ENCODE assay signal across 8 cellular contexts in the genomic region with DNA sequence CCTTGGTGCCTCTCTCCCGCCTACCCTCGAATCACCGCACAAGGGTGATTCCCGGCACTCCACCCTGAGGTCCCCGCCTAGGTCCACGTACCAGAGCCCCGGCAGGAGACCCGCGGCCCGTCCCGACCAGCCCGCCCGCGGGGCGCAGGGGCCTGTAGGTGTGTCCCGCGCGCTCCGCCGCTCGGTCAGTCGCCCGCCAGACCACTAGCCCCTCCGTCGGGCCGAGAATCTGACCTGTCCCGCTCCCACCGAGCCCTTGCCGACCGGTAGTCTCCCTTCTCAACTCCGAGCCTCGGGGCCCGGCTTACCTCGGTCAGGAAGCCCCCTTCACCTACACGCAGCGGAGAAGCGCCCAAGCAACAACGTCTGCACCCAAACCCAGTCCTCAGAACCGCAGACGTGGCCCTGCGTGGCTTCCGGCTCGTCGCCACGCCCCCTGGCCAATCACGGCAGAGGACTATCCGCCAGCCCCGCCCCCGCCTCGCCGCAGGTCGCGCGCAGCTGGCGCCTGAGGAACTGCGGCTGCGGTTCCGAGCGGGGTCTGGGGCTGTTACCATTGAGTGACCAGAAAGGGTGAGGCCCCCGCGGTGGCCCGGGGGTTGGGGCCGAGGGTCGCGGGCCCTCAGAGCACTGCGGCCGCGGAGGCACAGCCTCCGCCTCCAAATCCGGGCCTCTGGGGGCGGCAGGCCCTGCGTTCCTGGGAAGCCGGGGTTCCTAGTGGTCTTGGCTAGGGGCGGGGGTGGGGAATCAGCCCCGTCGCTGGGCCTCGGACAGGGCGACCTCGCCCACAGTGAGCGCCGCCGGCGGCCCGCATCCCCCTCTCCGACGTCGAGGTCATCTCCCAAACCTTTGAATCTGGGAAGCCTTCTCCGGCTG. TPM values are rescaled to one million over a fixed set of nuclear protein-coding genes. Genes with fewer than 3 reads are reported as not detected.
DNase-seq lines count a peak whose midpoint lies in the region; ATAC-seq and TF ChIP-seq lines count a peak whose summit lies in the region.

A gene with protein sequence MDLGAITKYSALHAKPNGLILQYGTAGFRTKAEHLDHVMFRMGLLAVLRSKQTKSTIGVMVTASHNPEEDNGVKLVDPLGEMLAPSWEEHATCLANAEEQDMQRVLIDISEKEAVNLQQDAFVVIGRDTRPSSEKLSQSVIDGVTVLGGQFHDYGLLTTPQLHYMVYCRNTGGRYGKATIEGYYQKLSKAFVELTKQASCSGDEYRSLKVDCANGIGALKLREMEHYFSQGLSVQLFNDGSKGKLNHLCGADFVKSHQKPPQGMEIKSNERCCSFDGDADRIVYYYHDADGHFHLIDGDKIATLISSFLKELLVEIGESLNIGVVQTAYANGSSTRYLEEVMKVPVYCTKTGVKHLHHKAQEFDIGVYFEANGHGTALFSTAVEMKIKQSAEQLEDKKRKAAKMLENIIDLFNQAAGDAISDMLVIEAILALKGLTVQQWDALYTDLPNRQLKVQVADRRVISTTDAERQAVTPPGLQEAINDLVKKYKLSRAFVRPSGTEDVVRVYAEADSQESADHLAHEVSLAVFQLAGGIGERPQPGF (minus strand): TSS at position 395 of the 876 bp plus-strand sequence. CDS start 2,253 bp downstream, outside the sequence.
A gene (plus strand): TSS at position 487 of the 876 bp plus-strand sequence. CDS start 1,095 bp downstream, outside the sequence.

- peak within 1 kb of the TSS; percentile 79 for H3K27ac ChIP-seq in DND-41 (ENCODE audit: low read length)
- H3K27ac ChIP-seq in naive thymus-derived CD4-positive, alpha-beta T cell (ENCODE audit: low read depth, low read length), result peak within 1 kb of the TSS; percentile 91

- peak within 1 kb of the TSS; percentile 74 to 88 for H3K4me3 ChIP-seq in DND-41 (ENCODE audit: low read depth in 1 of 2, low read length in 2 of 2)
- peak within 1 kb of the TSS; percentile 93 for H3K4me3 ChIP-seq in naive thymus-derived CD4-positive, alpha-beta T cell (ENCODE audit: low read length)

- peak within 1 kb of the TSS; percentile 93 for H3K4me2 ChIP-seq in DND-41 (ENCODE audit: insufficient read depth, low read length)

- TF ChIP-seq CTCF in DND-41 (IDR thresholded peaks at IDR 0.05; ENCODE audit: borderline replicate concordance, extremely low read depth, low read length, poor library complexity, severe bottlenecking), result no peak

- peak; percentile 90 for DNase-seq in DND-41
- peak; percentile 90 for DNase-seq in KBM-7
- peak; percentile 87 for DNase-seq in RKO (ENCODE audit: low spot score)
- DNase-seq in activated T-helper 1 cell treated with anti-CD3 and anti-CD28 coated beads, Interleukin-2, amount 50 U/mL, for 16 hours (ENCODE audit: low read depth in 1 of 2, low spot score in 1 of 2), result peak; percentile 71 to 84
- DNase-seq in fibroblast of gingiva (ENCODE audit: low read depth), result peak; percentile 85
- peak; percentile 84 to 90 (median 88) for DNase-seq in naive thymus-derived CD4-positive, alpha-beta T cell

- H3K36me3 ChIP-seq in DND-41 (ENCODE audit: insufficient read depth, low read length), result peaks cover 29% of the 10 kb centered on the region
- peaks cover 0 to 13% (median 0%) of the 10 kb centered on the region in 3 experiments for H3K36me3 ChIP-seq in naive thymus-derived CD4-positive, alpha-beta T cell (ENCODE audit: control insufficient read depth in 2 of 3, insufficient read depth in 3 of 3, low read length in 3 of 3)

- peaks cover 0 to 6% (median 0%) of the 10 kb centered on the region in 5 donors for H3K27me3 Mint-ChIP-seq in naive thymus-derived CD4-positive, alpha-beta T cell
- H3K27me3 Mint-ChIP-seq in stimulated activated memory B cell treated with anti-CD40 and anti-IgM and Interleukin-4, amounts not matched to agents 10 μg/mL and 1 μg/mL and 100 μg/mL, for 72 hours, result no peaks in the 10 kb centered on the region

- H3K9me3 ChIP-seq in DND-41 (ENCODE audit: insufficient read depth, low read length, severe bottlenecking), result no peaks in the 10 kb centered on the region
- no peaks in the 10 kb centered on the region for H3K9me3 ChIP-seq in naive thymus-derived CD4-positive, alpha-beta T cell (ENCODE audit: control insufficient read depth in 2 of 3, low read length in 3 of 3)

- peak within 1 kb of the TSS; percentile 86 for H3K9ac ChIP-seq in DND-41 (ENCODE audit: low read depth, low read length)

- intact Hi-C loops in naive thymus-derived CD4-positive, alpha-beta T cell (cut with micrococcal nuclease), result loop anchor here (1.0 to 10.0 kb wide), 11 partner anchors 18 to 1441 kb away; a partner anchor contains a TSS

- CTCF ChIA-PET in naive thymus-derived CD4-positive, alpha-beta T cell (lab: Charles Lee), result interaction anchor here (3.0 kb wide), 1 partner anchor 127 kb away, joined by 9 read pairs; a partner anchor contains a TSS

- no peaks in the 10 kb centered on the region for H3K9me3 Mint-ChIP-seq in naive thymus-derived CD4-positive, alpha-beta T cell
- H3K9me3 Mint-ChIP-seq in stimulated activated memory B cell treated with anti-CD40 and anti-IgM and Interleukin-4, amounts not matched to agents 10 μg/mL and 1 μg/mL and 100 μg/mL, for 72 hours, result no peaks in the 10 kb centered on the region

- H4K20me1 ChIP-seq in DND-41 (ENCODE audit: insufficient read depth, low read length), result no peaks in the 10 kb centered on the region

- peak within 1 kb of the TSS; percentile 92 to 99 (median 98) for H3K4me3 Mint-ChIP-seq in naive thymus-derived CD4-positive, alpha-beta T cell
- peak within 1 kb of the TSS; percentile 88 for H3K4me3 Mint-ChIP-seq in stimulated activated memory B cell treated with anti-CD40 and anti-IgM and Interleukin-4, amounts not matched to agents 10 μg/mL and 1 μg/mL and 100 μg/mL, for 72 hours

- peaks cover 34% of the 10 kb centered on the region for H3K4me1 ChIP-seq in DND-41 (ENCODE audit: insufficient read depth, low read length)
- peaks cover 5 to 12% of the 10 kb centered on the region in 2 donors for H3K4me1 ChIP-seq in naive thymus-derived CD4-positive, alpha-beta T cell (ENCODE audit: control insufficient read depth in 2 of 2, insufficient read depth in 2 of 2, low read length in 2 of 2)

- H3K79me2 ChIP-seq in DND-41 (ENCODE audit: insufficient read depth, low read length), result peaks cover 19% of the 10 kb centered on the region

- peaks cover 24 to 68% (median 63%) of the 10 kb centered on the region in 7 donors for H3K4me1 Mint-ChIP-seq in naive thymus-derived CD4-positive, alpha-beta T cell
- peaks cover 9% of the 10 kb centered on the region for H3K4me1 Mint-ChIP-seq in stimulated activated memory B cell treated with anti-CD40 and anti-IgM and Interleukin-4, amounts not matched to agents 10 μg/mL and 1 μg/mL and 100 μg/mL, for 72 hours

- POLR2A ChIA-PET in naive thymus-derived CD4-positive, alpha-beta T cell (lab: Charles Lee), result interaction anchor here (2.1 kb wide), 1 partner anchor 126 kb away, joined by 12 read pairs; a partner anchor contains a TSS

- H2AFZ ChIP-seq in DND-41 (ENCODE audit: low read depth, low read length), result peak within 1 kb of the TSS; percentile 92

- H3K36me3 Mint-ChIP-seq in naive thymus-derived CD4-positive, alpha-beta T cell, result peaks cover 0 to 20% (median 4%) of the 10 kb centered on the region in 5 donors
- peaks cover 6% of the 10 kb centered on the region for H3K36me3 Mint-ChIP-seq in stimulated activated memory B cell treated with anti-CD40 and anti-IgM and Interleukin-4, amounts not matched to agents 10 μg/mL and 1 μg/mL and 100 μg/mL, for 72 hours

- H3K27me3 ChIP-seq in DND-41 (ENCODE audit: insufficient read depth, low read length, poor library complexity), result no peaks in the 10 kb centered on the region
- no peaks in the 10 kb centered on the region for H3K27me3 ChIP-seq in naive thymus-derived CD4-positive, alpha-beta T cell (ENCODE audit: control insufficient read depth in 2 of 2, insufficient read depth in 2 of 2, low read length in 2 of 2)

- peak; percentile 97 for ATAC-seq in DND-41 (ENCODE audit: insufficient read depth, low read depth)
- peak; percentile 99 for ATAC-seq in GM21737 (IDR thresholded peaks at IDR 0.05; ENCODE audit: unreplicated experiment)
- peak; percentile 99 for ATAC-seq in naive thymus-derived CD4-positive, alpha-beta T cell
- peak; percentile 99 for ATAC-seq in stimulated activated memory B cell treated with anti-CD40 and anti-IgM and Interleukin-4, amounts not matched to agents 10 μg/mL and 1 μg/mL and 100 μg/mL, for 72 hours

- peak within 1 kb of the TSS; percentile 89 to 99 (median 97) for H3K27ac Mint-ChIP-seq in naive thymus-derived CD4-positive, alpha-beta T cell
- peak within 1 kb of the TSS; percentile 82 for H3K27ac Mint-ChIP-seq in stimulated activated memory B cell treated with anti-CD40 and anti-IgM and Interleukin-4, amounts not matched to agents 10 μg/mL and 1 μg/mL and 100 μg/mL, for 72 hours

- in situ Hi-C loops in KBM-7 (cut with MboI; ENCODE audit: low pct_unique_long_range_greater_than_20kb, low sequenced_read_pairs), result no loop called here

RNA-seq across cellular contexts. Expression of the first gene that starts in this region (rescaled TPM):
- 10 to 100 TPM; 22.0 to 37.3 (median 27.6) TPM for total RNA-seq in naive thymus-derived CD4-positive, alpha-beta T cell
- 10 to 100 TPM in 1 of 2 donors, 1 to 10 TPM in 1; 8.2 to 14.2 TPM for polyA plus RNA-seq in naive thymus-derived CD4-positive, alpha-beta T cell

RNA-seq across cellular contexts. Expression of the second gene that starts in this region (rescaled TPM):
- 1 to 10 TPM; 1.8 to 6.4 (median 2.7) TPM for total RNA-seq in naive thymus-derived CD4-positive, alpha-beta T cell
- polyA plus RNA-seq in naive thymus-derived CD4-positive, alpha-beta T cell, result 1 to 10 TPM; 3.2 to 4.1 TPM

Comparison
In these comparisons a context has a peak if more than half of its experiments do, and no peak if none do; other contexts are left out.
1. Peak in every context shown above with its lines: DNase-seq, ATAC-seq, H3K4me3 ChIP-seq and H3K27ac ChIP-seq.